ENCODE assay signal across 8 cellular contexts in genomic region chr13:98653471-98653985, GRCh38.
DNase-seq lines count a peak whose midpoint lies in the region; ATAC-seq and TF ChIP-seq lines count a peak whose summit lies in the region.

No MANE protein-coding gene starts in this region.

- no peaks in the 10 kb centered on the region for H3K27me3 ChIP-seq in ovary
- peaks cover 0 to 4% of the 10 kb centered on the region in 2 donors for H3K27me3 ChIP-seq in tibial artery

- H3K4me3 ChIP-seq in ovary (no peak overlapping the region), tibial artery (no peak overlapping the region)

- H3K36me3 ChIP-seq in ovary (no peaks in the 10 kb centered on the region), tibial artery (no peaks in the 10 kb centered on the region)

- no peaks in the 10 kb centered on the region for H3K9me3 ChIP-seq in ovary
- H3K9me3 ChIP-seq in tibial artery = no peaks in the 10 kb centered on the region

- peak; percentile 92 for ATAC-seq in GM21825 (IDR thresholded peaks at IDR 0.05; ENCODE audit: unreplicated experiment)

- H3K4me1 ChIP-seq in ovary (ENCODE audit: insufficient read depth) (peaks cover 2% of the 10 kb centered on the region), tibial artery (no peaks in the 10 kb centered on the region)

- no peak overlapping the region for H3K27ac ChIP-seq in ovary
- H3K27ac ChIP-seq in tibial artery = no peak overlapping the region

- TF ChIP-seq POLR2A in ovary (IDR thresholded peaks at IDR 0.05) = no peak

- TF ChIP-seq CTCF in ovary (IDR thresholded peaks at IDR 0.05) (peak; percentile 64 to 76 (median 74)), tibial artery (IDR thresholded peaks at IDR 0.05) (peak; percentile 89 to 90)

- in situ Hi-C loops in G401 (cut with HindIII; ENCODE audit: low sequenced_read_pairs) = loop anchor here (25.0 kb wide), 1 partner anchor 216 kb away; no protein-coding TSS in a partner anchor

- intact Hi-C loops in ovary (cut with DNase I) = loop anchor here in 3 of 4 donors (5.0 kb wide), 2 partner anchors 206 to 211 kb away; no protein-coding TSS in a partner anchor
- intact Hi-C loops in tibial artery (cut with DNase I; ENCODE audit: low total_unique reads) = loop anchor here (10.0 kb wide), 2 partner anchors 69 to 519 kb away; no protein-coding TSS in a partner anchor

- DNase-seq in G401 (ENCODE audit: low spot score) (peak; percentile 89), LoVo (ENCODE audit: low spot score) (peak; percentile 85), SHP77 treated with DMSO at 0.1 percent for 48 hours (lab: John Stamatoyannopoulos, UW) (peak; percentile 83), germinal center (ENCODE audit: low spot score) (peak; percentile 84), ovary (peak; percentile 61 to 82 (median 75)), tibial artery (peak; percentile 80 to 85)
- peak; percentile 23 to 59 (median 50) for DNase-seq in activated naive CD4-positive, alpha-beta T cell (lab: John Stamatoyannopoulos, UW)

- WGBS in ovary, 3 donors = 28 to 35% (median 32%) methylated on average over 9 of the region's 9 CpGs

- TF ChIP-seq EP300 in ovary (IDR thresholded peaks at IDR 0.05) = no peak
